Comparison of ENCODE assay signal across 23 cellular contexts in genomic region chr2:216163518-216163917, GRCh38. TPM values are rescaled to one million over a fixed set of nuclear protein-coding genes. Genes with fewer than 3 reads are reported as not detected.
A peak's percentile ranks its signal among the peaks of the same experiment; 100 is the strongest.
DNase-seq lines count a peak whose midpoint lies in the region; TF ChIP-seq lines count a peak whose summit lies in the region.
"Had no signal": no experiment of that assay in that cellular context is flagged by ENCODE, and none has a peak within 500 bp of the region (broad histone marks: within the 10 kb centered on the region; RNA-seq: fewer than 3 reads in every experiment).

No MANE protein-coding gene starts in this region.

- H3K27me3 Mint-ChIP-seq in T-helper 1 cell treated with Interleukin-12 subunit alpha and Interleukin-12 subunit beta and Interleukin-4 antibody, amounts not matched to agents 30 μg/mL and 1 μg/mL, for 36 hours (ENCODE audit: low read depth) = no peaks in the 10 kb centered on the region
- H3K27me3 Mint-ChIP-seq in nephron progenitor cell (ENCODE audit: low read depth, poor library complexity) (peaks cover 3% of the 10 kb centered on the region), neural progenitor cell (ENCODE audit: insufficient read depth, low read depth) (no peaks in the 10 kb centered on the region)

- no peaks in the 10 kb centered on the region for H3K4me1 ChIP-seq in neural progenitor cell
- H3K4me1 ChIP-seq: BE2C, psoas muscle, upper lobe of left lung had no signal

- H3K36me3 Mint-ChIP-seq in T-helper 1 cell treated with Interleukin-12 subunit alpha and Interleukin-12 subunit beta and Interleukin-4 antibody, amounts not matched to agents 30 μg/mL and 1 μg/mL, for 36 hours (ENCODE audit: low read depth) = peaks cover 55% of the 10 kb centered on the region
- peaks cover 92% of the 10 kb centered on the region for H3K36me3 Mint-ChIP-seq in nephron progenitor cell (ENCODE audit: low read depth)
- peaks cover 55% of the 10 kb centered on the region for H3K36me3 Mint-ChIP-seq in neural progenitor cell

- H3K27ac ChIP-seq in neural progenitor cell = no peak overlapping the region
- H3K27ac ChIP-seq: psoas muscle, upper lobe of left lung had no signal

- H3K4me1 Mint-ChIP-seq in T-helper 1 cell treated with Interleukin-12 subunit alpha and Interleukin-12 subunit beta and Interleukin-4 antibody, amounts not matched to agents 30 μg/mL and 1 μg/mL, for 36 hours (ENCODE audit: low read depth) = peaks cover 19% of the 10 kb centered on the region
- no peaks in the 10 kb centered on the region for H3K4me1 Mint-ChIP-seq in nephron progenitor cell
- H3K4me1 Mint-ChIP-seq in neural progenitor cell = peaks cover 5% of the 10 kb centered on the region

- TF ChIP-seq POLR2A in lower leg skin (IDR thresholded peaks at IDR 0.05) = no peak

- TF ChIP-seq CTCF in nephron progenitor cell (IDR thresholded peaks at IDR 0.05) (no peak), lower leg skin (IDR thresholded peaks at IDR 0.05) (no peak), neural progenitor cell (IDR thresholded peaks at IDR 0.05) (no peak)

- H3K9me3 ChIP-seq in neural progenitor cell (ENCODE audit: low read depth) = no peaks in the 10 kb centered on the region
- H3K9me3 ChIP-seq: BE2C, HAP-1, psoas muscle, upper lobe of left lung had no signal

- no peak overlapping the region for H3K4me3 Mint-ChIP-seq in T-helper 1 cell treated with Interleukin-12 subunit alpha and Interleukin-12 subunit beta and Interleukin-4 antibody, amounts not matched to agents 30 μg/mL and 1 μg/mL, for 36 hours
- H3K4me3 Mint-ChIP-seq in nephron progenitor cell (no peak overlapping the region), neural progenitor cell (no peak overlapping the region)

- H3K27ac Mint-ChIP-seq in T-helper 1 cell treated with Interleukin-12 subunit alpha and Interleukin-12 subunit beta and Interleukin-4 antibody, amounts not matched to agents 30 μg/mL and 1 μg/mL, for 36 hours = peak overlapping the region; percentile 20
- H3K27ac Mint-ChIP-seq in nephron progenitor cell (peak overlapping the region; percentile 52), neural progenitor cell (no peak overlapping the region)

- peaks cover 44% of the 10 kb centered on the region for H3K36me3 ChIP-seq in neural progenitor cell

- peaks cover 28% of the 10 kb centered on the region for H3F3A ChIP-seq in neural progenitor cell (ENCODE audit: low read depth)

- H3K9me3 Mint-ChIP-seq in T-helper 1 cell treated with Interleukin-12 subunit alpha and Interleukin-12 subunit beta and Interleukin-4 antibody, amounts not matched to agents 30 μg/mL and 1 μg/mL, for 36 hours = no peaks in the 10 kb centered on the region
- H3K9me3 Mint-ChIP-seq in nephron progenitor cell = no peaks in the 10 kb centered on the region
- H3K9me3 Mint-ChIP-seq in neural progenitor cell = no peaks in the 10 kb centered on the region

- H2AFZ ChIP-seq in neural progenitor cell (replicated peaks) = no peak overlapping the region

- no peak overlapping the region for H3K9ac ChIP-seq in neural progenitor cell

- peaks cover 60% of the 10 kb centered on the region for H4K20me1 ChIP-seq in neural progenitor cell (ENCODE audit: low read depth)

- no peak overlapping the region for H3K4me3 ChIP-seq in lower leg skin (ENCODE audit: low read depth, poor library complexity, severe bottlenecking)
- no peak overlapping the region for H3K4me3 ChIP-seq in neural progenitor cell
- H3K4me3 ChIP-seq: HAP-1, K562, psoas muscle, upper lobe of left lung had no signal

- DNase-seq in T-helper 1 cell = no peak
- peak; percentile 14 for DNase-seq in RPMI7951 (ENCODE audit: low read depth)
- peak; percentile 13 for DNase-seq in fibroblast of gingiva (ENCODE audit: low read depth)
- no peak for DNase-seq in nephron progenitor cell
- DNase-seq in lower leg skin (ENCODE audit: low spot score in 2 of 2) = no peak
- DNase-seq in neural progenitor cell (ENCODE audit: low spot score) = no peak
- DNase-seq in activated gamma-delta T cell treated with Interleukin-2 at 50 U/mL for 16 hours = no peak
- DNase-seq: 8988T; activated CD4-positive, alpha-beta T cell treated with anti-CD3 and anti-CD28 coated beads, Interleukin-2, amount 50 U/mL, for 4 hours; activated naive CD4-positive, alpha-beta T cell treated with Interleukin-2 at 50 U/mL for 16 hours; aorta; BE2C; EL; mammary epithelial cell; MM.1S; NCI-H2171 treated with DMSO at 0.1 percent for 48 hours; psoas muscle; Right ventricle myocardium superior; stimulated activated CD4-positive, alpha-beta T cell treated with anti-CD3 and anti-CD28 coated beads, Interleukin-4, amount 100 ng/mL, for 1 hour; upper lobe of left lung had no signal

- peaks cover 80% of the 10 kb centered on the region for H3K79me2 ChIP-seq in neural progenitor cell (ENCODE audit: low read depth)

- no peak overlapping the region for H3K4me2 ChIP-seq in neural progenitor cell

- WGBS in lower leg skin, 2 donors = 92 to 96% methylated on average over 4 of the region's 4 CpGs

- H3K27me3 ChIP-seq in neural progenitor cell = no peaks in the 10 kb centered on the region
- H3K27me3 ChIP-seq: BE2C, upper lobe of left lung had no signal

- intact Hi-C loops in lower leg skin (cut with DNase I; ENCODE audit: low total_unique reads) = no loop called here

RNA-seq across cellular contexts. Expression of gene XRCC5, which starts 54.4 kb away (rescaled TPM):
- total RNA-seq in RPMI7951 (2014; rRNA removed; shearing (Covaris generic)) = 402 and 451 TPM in 2 replicates
- total RNA-seq in lower leg skin = 100 to 1,000 TPM; 107 to 132 (median 116) TPM
- total RNA-seq in neural progenitor cell (ENCODE audit: low replicate concordance) = 585 and 807 TPM in 2 replicates

Comparison
In these comparisons a context has a peak if more than half of its experiments do, and no peak if none do; other contexts are left out.
1. DNase-seq: peak in RPMI7951 (single experiment) and fibroblast of gingiva (single experiment); none in T-helper 1 cell (0 of 5), nephron progenitor cell (single experiment), lower leg skin (0 of 2), neural progenitor cell (single experiment) and activated gamma-delta T cell treated with Interleukin-2 at 50 U/mL for 16 hours (single experiment).